ENCODE assay signal across 11 cellular contexts in the genomic region with DNA sequence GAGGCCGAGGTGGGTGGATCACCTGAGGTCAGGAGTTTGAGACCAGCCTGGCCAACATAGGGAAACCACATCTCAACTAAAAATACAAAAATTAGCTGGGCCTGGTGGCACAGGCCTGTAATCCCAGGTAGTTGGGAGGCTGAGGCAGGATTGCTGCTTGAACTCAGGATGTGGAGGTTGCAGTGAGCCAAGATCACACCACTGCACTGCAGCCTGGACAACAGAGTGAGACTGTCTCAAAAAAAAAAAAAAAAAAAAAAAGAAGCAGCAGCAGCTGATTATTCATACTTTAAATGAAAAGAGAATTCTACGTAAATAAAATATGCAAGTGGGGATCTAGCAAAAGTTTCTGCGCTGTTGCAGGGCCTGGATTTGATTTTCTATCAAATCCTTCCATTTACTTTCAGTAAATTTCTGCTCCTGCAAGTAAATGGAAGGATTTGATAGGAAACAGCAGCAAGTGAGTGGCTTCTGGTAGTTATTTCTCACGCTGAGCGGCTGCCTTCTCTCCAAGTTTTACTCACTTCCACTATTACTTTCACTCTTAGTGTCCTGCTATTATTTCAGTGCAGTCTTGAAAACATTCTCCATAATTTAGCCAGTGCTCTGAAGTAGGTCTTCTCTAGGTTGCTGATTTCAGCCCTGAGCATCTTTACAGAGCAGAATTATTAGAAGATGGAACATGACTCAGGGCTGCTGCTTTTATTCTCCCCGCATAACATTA.
A peak's percentile ranks its signal among the peaks of the same experiment; 100 is the strongest.
DNase-seq lines count a peak whose midpoint lies in the region; ATAC-seq lines count a peak whose summit lies in the region.
"Had no signal": no experiment of that assay in that cellular context is flagged by ENCODE, and none has a peak within 500 bp of the region (broad histone marks: within the 10 kb centered on the region; RNA-seq: fewer than 3 reads in every experiment).

No MANE protein-coding gene starts in this region.

- H3K27ac ChIP-seq in caudate nucleus (ENCODE audit: low read depth, low read length), result no peak overlapping the region

- ATAC-seq in GM18870 (IDR thresholded peaks at IDR 0.05; ENCODE audit: unreplicated experiment), result peak; percentile 93
- ATAC-seq in GM21526 (IDR thresholded peaks at IDR 0.05; ENCODE audit: low FRiP score, unreplicated experiment), result peak; percentile 92
- peak; percentile 90 for ATAC-seq in HG03139 (IDR thresholded peaks at IDR 0.05; ENCODE audit: unreplicated experiment)
- ATAC-seq: HepG2 had no signal

- peak; percentile 44 for DNase-seq in germinal center (ENCODE audit: low spot score)
- DNase-seq in caudate nucleus (lab: John Stamatoyannopoulos, UW), result no peak
- DNase-seq in GDM1 (lab: John Stamatoyannopoulos, UW), result no peak
- no peak for DNase-seq in cerebellar nuclear complex (lab: John Stamatoyannopoulos, UW)
- no peak for DNase-seq in NCI-H2081 treated with DMSO at 0.1 percent for 48 hours (lab: John Stamatoyannopoulos, UW)
- DNase-seq: GF-D8, NCI-H510A treated with DMSO at 0.1 percent for 48 hours had no signal
